In the genomic region with DNA sequence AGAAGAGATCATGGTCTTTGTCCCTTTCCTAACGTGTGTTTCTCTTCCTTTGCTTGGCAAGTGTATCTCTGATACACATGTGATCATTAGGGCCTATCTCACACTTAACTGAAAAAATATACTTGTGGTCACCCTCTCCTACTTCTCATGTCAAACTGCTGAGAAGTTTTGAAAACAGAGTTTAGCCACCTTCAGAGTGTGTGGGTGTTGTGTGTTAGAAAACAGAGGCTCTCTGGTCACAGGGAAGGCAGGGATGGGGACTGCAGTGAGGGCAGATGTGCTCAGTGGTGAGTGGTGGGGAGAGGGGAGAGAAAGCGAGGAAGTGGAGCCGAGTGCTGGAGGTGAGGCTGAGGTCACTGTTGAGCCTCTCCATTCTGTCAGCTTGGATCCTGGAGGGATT, we compare ENCODE assay signal across 17 cellular contexts. TPM values are rescaled to one million over a fixed set of nuclear protein-coding genes. Genes with fewer than 3 reads are reported as not detected.
DNase-seq lines count a peak whose midpoint lies in the region; ATAC-seq and TF ChIP-seq lines count a peak whose summit lies in the region.
"Had no signal": no experiment of that assay in that cellular context is flagged by ENCODE, and none has a peak within 500 bp of the region (broad histone marks: within the 10 kb centered on the region; RNA-seq: fewer than 3 reads in every experiment).

No MANE protein-coding gene starts in this region.

- H3K9me3 Mint-ChIP-seq in CD4-positive, CD25-positive, alpha-beta regulatory T cell, result peaks cover 0 to 2% (median 0%) of the 10 kb centered on the region in 7 donors
- no peaks in the 10 kb centered on the region for H3K9me3 Mint-ChIP-seq in memory B cell

- peaks cover 34 to 82% (median 74%) of the 10 kb centered on the region in 4 donors for H3K4me1 Mint-ChIP-seq in CD4-positive, CD25-positive, alpha-beta regulatory T cell
- H3K4me1 Mint-ChIP-seq in T-helper 17 cell, result peaks cover 59% of the 10 kb centered on the region
- H3K4me1 Mint-ChIP-seq in memory B cell, result peaks cover 66% of the 10 kb centered on the region

- ATAC-seq in CD4-positive, CD25-positive, alpha-beta regulatory T cell (ENCODE audit: low read depth in 2 of 2), result no peak
- ATAC-seq in T-helper 17 cell (no peak), memory B cell (ENCODE audit: low read depth) (no peak)

- H3K27ac Mint-ChIP-seq in CD4-positive, CD25-positive, alpha-beta regulatory T cell, result peak overlapping the region; percentile 95 to 99 (median 99)
- peak overlapping the region; percentile 98 for H3K27ac Mint-ChIP-seq in T-helper 17 cell
- H3K27ac Mint-ChIP-seq in memory B cell, result peak overlapping the region; percentile 95
- H3K27ac Mint-ChIP-seq: HFFc6 had no signal

- no peaks in the 10 kb centered on the region for H3K9me3 ChIP-seq in CD4-positive, CD25-positive, alpha-beta regulatory T cell (ENCODE audit: control insufficient read depth in 2 of 2, low read length in 2 of 2)
- no peaks in the 10 kb centered on the region for H3K9me3 ChIP-seq in T-helper 17 cell (ENCODE audit: control insufficient read depth, low read length, poor library complexity, severe bottlenecking)
- H3K9me3 ChIP-seq in breast epithelium, result no peaks in the 10 kb centered on the region
- H3K9me3 ChIP-seq: colonic mucosa, SJSA1 had no signal

- WGBS in lower leg skin, 2 donors, result 59 to 62% methylated on average over 3 of the region's 3 CpGs

- H3K4me1 ChIP-seq in CD4-positive, CD25-positive, alpha-beta regulatory T cell (ENCODE audit: control insufficient read depth, insufficient read depth, low read length, poor library complexity, severe bottlenecking), result peaks cover 59% of the 10 kb centered on the region
- no peaks in the 10 kb centered on the region for H3K4me1 ChIP-seq in breast epithelium
- H3K4me1 ChIP-seq: colonic mucosa had no signal

- peaks cover 59% of the 10 kb centered on the region for H3K36me3 ChIP-seq in CD4-positive, CD25-positive, alpha-beta regulatory T cell (ENCODE audit: control insufficient read depth, insufficient read depth, low read length)
- no peaks in the 10 kb centered on the region for H3K36me3 ChIP-seq in breast epithelium
- H3K36me3 ChIP-seq: colonic mucosa, SJSA1 had no signal

- intact Hi-C loops in breast epithelium (cut with DNase I; ENCODE audit: low total_unique reads) (no loop called here), lower leg skin (cut with DNase I; ENCODE audit: low total_unique reads) (no loop called here)

- no peaks in the 10 kb centered on the region for H3K27me3 ChIP-seq in CD4-positive, CD25-positive, alpha-beta regulatory T cell (ENCODE audit: control insufficient read depth, insufficient read depth, low read length)
- no peaks in the 10 kb centered on the region for H3K27me3 ChIP-seq in breast epithelium
- H3K27me3 ChIP-seq: colonic mucosa, SJSA1 had no signal

- H3K27me3 Mint-ChIP-seq in CD4-positive, CD25-positive, alpha-beta regulatory T cell, result peaks cover 4% of the 10 kb centered on the region
- H3K27me3 Mint-ChIP-seq in T-helper 17 cell (no peaks in the 10 kb centered on the region), memory B cell (no peaks in the 10 kb centered on the region)

- DNase-seq in CD4-positive, CD25-positive, alpha-beta regulatory T cell, result no peak
- peak; percentile 71 for DNase-seq in GM12865 (ENCODE audit: low read depth)
- no peak for DNase-seq in T-helper 17 cell
- no peak for DNase-seq in memory B cell (ENCODE audit: low spot score in 2 of 2)
- no peak for DNase-seq in iPS-NIHi7 (ENCODE audit: extremely low spot score)
- no peak for DNase-seq in breast epithelium (ENCODE audit: low spot score in 2 of 2)
- no peak for DNase-seq in lower leg skin (ENCODE audit: low spot score in 2 of 2)
- no peak for DNase-seq in T-helper 9 cell
- DNase-seq: AML-193; aorta; colonic mucosa; glutamatergic neuron; HFFc6; midbrain; NCI-H1694; stimulated activated naive CD4-positive, alpha-beta T cell treated with Interleukin-2 at 50 U/mL for 16 hours had no signal

- no peak for TF ChIP-seq POLR2A in breast epithelium (IDR thresholded peaks at IDR 0.05)
- TF ChIP-seq POLR2A in lower leg skin (IDR thresholded peaks at IDR 0.05), result no peak

- peak overlapping the region; percentile 48 to 69 (median 57) for H3K4me3 Mint-ChIP-seq in CD4-positive, CD25-positive, alpha-beta regulatory T cell
- H3K4me3 Mint-ChIP-seq in T-helper 17 cell (peak overlapping the region; percentile 65), memory B cell (peak overlapping the region; percentile 61)
- H3K4me3 Mint-ChIP-seq: HFFc6 had no signal

- no peak for TF ChIP-seq CTCF in GM12865 (IDR thresholded peaks at IDR 0.05; ENCODE audit: insufficient read depth, low read depth, low read length, missing control alignments)
- no peak for TF ChIP-seq CTCF in breast epithelium (IDR thresholded peaks at IDR 0.05)
- TF ChIP-seq CTCF in lower leg skin (IDR thresholded peaks at IDR 0.05), result no peak

- peak overlapping the region; percentile 86 for H3K27ac ChIP-seq in CD4-positive, CD25-positive, alpha-beta regulatory T cell (ENCODE audit: insufficient read depth, low read length, poor library complexity, severe bottlenecking)
- H3K27ac ChIP-seq in breast epithelium, result no peak overlapping the region
- H3K27ac ChIP-seq: colonic mucosa, SJSA1 had no signal

- H3K4me3 ChIP-seq in CD4-positive, CD25-positive, alpha-beta regulatory T cell (ENCODE audit: low read depth, low read length), result peak overlapping the region; percentile 33
- H3K4me3 ChIP-seq in GM12865 (ENCODE audit: low read depth, low read length), result no peak overlapping the region
- no peak overlapping the region for H3K4me3 ChIP-seq in breast epithelium
- H3K4me3 ChIP-seq in lower leg skin (ENCODE audit: low read depth, poor library complexity, severe bottlenecking), result no peak overlapping the region
- H3K4me3 ChIP-seq: colonic mucosa, SJSA1 had no signal

- peaks cover 58% of the 10 kb centered on the region for H3K36me3 Mint-ChIP-seq in CD4-positive, CD25-positive, alpha-beta regulatory T cell
- H3K36me3 Mint-ChIP-seq in T-helper 17 cell (ENCODE audit: low read depth), result peaks cover 17% of the 10 kb centered on the region
- H3K36me3 Mint-ChIP-seq in memory B cell, result peaks cover 59% of the 10 kb centered on the region

RNA-seq across cellular contexts. Expression of gene GRB7, which starts 29.4 kb away (rescaled TPM):
- not detected for total RNA-seq in CD4-positive, CD25-positive, alpha-beta regulatory T cell
- not detected for polyA plus RNA-seq in CD4-positive, CD25-positive, alpha-beta regulatory T cell
- total RNA-seq in T-helper 17 cell (not detected), breast epithelium (10 to 100 TPM in 2 of 3 donors, not detected in 1; 27.9 to 69.2 TPM), lower leg skin (100 to 1,000 TPM in 2 of 4 donors, 10 to 100 TPM in 2; 66.0 to 148 (median 97.4) TPM)
- total RNA-seq: HFFc6, SJSA1 had no signal

RNA-seq across cellular contexts. Expression of gene MIEN1, which starts 36.8 kb away (rescaled TPM):
- total RNA-seq in CD4-positive, CD25-positive, alpha-beta regulatory T cell, result 44.1 TPM
- polyA plus RNA-seq in CD4-positive, CD25-positive, alpha-beta regulatory T cell, result 100 to 1,000 TPM in 3 of 4 donors, 10 to 100 TPM in 1; 93.5 to 158 (median 127) TPM
- total RNA-seq in T-helper 17 cell, result 10 to 100 TPM; 36.9 to 41.8 TPM
- total RNA-seq in breast epithelium, result 10 to 100 TPM; 50.7 to 68.2 (median 61.6) TPM
- 10 to 100 TPM; 42.8 to 82.0 (median 59.7) TPM for total RNA-seq in lower leg skin
